1 cellular context compared by ENCODE assay signal in the genomic region with DNA sequence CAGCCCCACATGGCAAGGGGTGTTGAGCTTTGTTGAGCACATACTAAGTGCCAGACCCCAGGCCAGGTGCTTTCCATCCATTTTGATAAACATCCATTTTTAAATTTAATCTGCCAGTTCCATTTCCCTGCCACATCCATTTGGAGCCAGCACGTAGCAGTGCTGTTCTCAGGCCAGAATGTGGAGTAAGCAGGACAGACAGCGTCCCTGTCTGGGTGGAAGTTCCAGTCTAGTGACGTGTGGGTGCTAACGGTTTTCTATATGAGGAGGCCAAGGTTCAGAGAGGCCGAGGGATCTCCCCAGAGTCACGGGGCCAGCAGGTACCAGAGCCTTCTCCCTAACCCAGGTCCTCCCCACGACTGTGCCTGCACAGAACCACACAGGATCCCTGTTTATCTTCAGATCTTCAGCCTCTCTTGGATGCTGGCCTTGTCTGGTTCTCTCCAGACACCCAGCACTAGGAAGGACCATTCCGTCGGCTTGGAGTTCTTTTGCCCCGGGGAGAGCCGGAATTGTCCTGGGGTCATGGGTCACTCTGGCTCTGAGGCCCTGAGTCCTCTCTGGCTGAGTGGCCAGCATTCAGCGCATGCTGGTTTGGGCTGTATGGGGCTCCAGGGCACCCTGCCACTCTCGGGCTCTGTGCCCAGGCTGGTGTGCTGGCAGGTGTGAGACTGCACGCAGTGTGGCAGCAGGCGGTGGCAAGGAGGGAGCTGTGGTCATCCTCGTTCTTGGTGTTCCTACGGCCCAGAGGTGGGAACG.
TF ChIP-seq lines count a peak whose summit lies in the region.

No MANE protein-coding gene starts in this region.

TF ChIP-seq in GM23338, 12 proteins besides CTCF, POLR2A, EP300 and RAD21 (continued from another document):
- TF ChIP-seq ZNF462 (CRISPR knock-in tag; IDR thresholded peaks at IDR 0.05) (no peak), JUNB (IDR thresholded peaks at IDR 0.05; ENCODE audit: unreplicated experiment) (no peak), NANOG (IDR thresholded peaks at IDR 0.05; ENCODE audit: borderline replicate concordance) (no peak), EZH2 (IDR thresholded peaks at IDR 0.05; ENCODE audit: low read depth, unreplicated experiment) (no peak)
- TF ChIP-seq, protein P1, sequence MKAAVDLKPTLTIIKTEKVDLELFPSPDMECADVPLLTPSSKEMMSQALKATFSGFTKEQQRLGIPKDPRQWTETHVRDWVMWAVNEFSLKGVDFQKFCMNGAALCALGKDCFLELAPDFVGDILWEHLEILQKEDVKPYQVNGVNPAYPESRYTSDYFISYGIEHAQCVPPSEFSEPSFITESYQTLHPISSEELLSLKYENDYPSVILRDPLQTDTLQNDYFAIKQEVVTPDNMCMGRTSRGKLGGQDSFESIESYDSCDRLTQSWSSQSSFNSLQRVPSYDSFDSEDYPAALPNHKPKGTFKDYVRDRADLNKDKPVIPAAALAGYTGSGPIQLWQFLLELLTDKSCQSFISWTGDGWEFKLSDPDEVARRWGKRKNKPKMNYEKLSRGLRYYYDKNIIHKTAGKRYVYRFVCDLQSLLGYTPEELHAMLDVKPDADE (IDR thresholded peaks at IDR 0.05), result no peak
